In genomic region chr2:44186800-44187199, GRCh38 we compare ENCODE assay signal across 19 cellular contexts. TPM values are rescaled to one million over a fixed set of nuclear protein-coding genes. Genes with fewer than 3 reads are reported as not detected.
DNase-seq lines count a peak whose midpoint lies in the region; ATAC-seq, FAIRE-seq and TF ChIP-seq lines count a peak whose summit lies in the region.
"Had no signal": no experiment of that assay in that cellular context is flagged by ENCODE, and none has a peak within 500 bp of the region (broad histone marks: within the 10 kb centered on the region; RNA-seq: fewer than 3 reads in every experiment).

No MANE protein-coding gene starts in this region.

- no peak for FAIRE-seq in K562 (lab: Jason Lieb, UNC)
- FAIRE-seq: HTR-8/SVneo had no signal

- no peaks in the 10 kb centered on the region for H3K27me3 Mint-ChIP-seq in naive B cell

- no peak overlapping the region for H3K9ac ChIP-seq in K562 (ENCODE audit: insufficient read depth in 1 of 2, low read depth in 2 of 2, low read length in 2 of 2)

- no peak overlapping the region for H2AFZ ChIP-seq in K562 (ENCODE audit: low read depth, low read length)

- H3K9me1 ChIP-seq in K562 (ENCODE audit: control insufficient read depth, insufficient read depth, low read length), result no peaks in the 10 kb centered on the region

- intact Hi-C loops in K562 (cut with micrococcal nuclease), result no loop called here

- H3K27ac ChIP-seq in K562 (ENCODE audit: extremely low read depth, low read depth, low read length), result no peak overlapping the region
- H3K27ac ChIP-seq: right atrium auricular region had no signal

- H4K20me1 ChIP-seq in K562 (replicated peaks; ENCODE audit: control insufficient read depth, insufficient read depth, low read length), result no peaks in the 10 kb centered on the region

- H3K4me3 Mint-ChIP-seq in naive B cell, result peak overlapping the region in 6 of 8 donors; percentile 12 to 77 (median 63)

- BruUV-seq in K562 (replicated peaks; lab: Mats Ljungman, UMichigan), result no TSS peak

- TF ChIP-seq EP300 in K562 (IDR thresholded peaks at IDR 0.05; ENCODE audit: low read length), result no peak

- CTCF ChIA-PET in K562 (lab: Yijun Ruan, JAX; ENCODE audit: low intra/inter-chr PET ratio), result no interaction called here

- TF ChIP-seq RAD21 in K562 (CRISPR knock-in tag; conservative IDR thresholded peaks at IDR 0.05 in 1 of 2, IDR thresholded peaks at IDR 0.05 in 1 of 2), result no peak

- no peaks in the 10 kb centered on the region for H3K9me3 Mint-ChIP-seq in naive B cell

- no peak overlapping the region for H3K4me3 ChIP-seq in NB4 (ENCODE audit: low read depth, low read length)
- no peak overlapping the region for H3K4me3 ChIP-seq in K562
- H3K4me3 ChIP-seq: right atrium auricular region had no signal

- no peaks in the 10 kb centered on the region for H3K9me3 ChIP-seq in K562 (replicated peaks; ENCODE audit: control insufficient read depth, insufficient read depth, low read depth, low read length)
- H3K9me3 ChIP-seq: BE2C, right atrium auricular region had no signal

- peaks cover 85% of the 10 kb centered on the region for H3K79me2 ChIP-seq in K562 (ENCODE audit: control insufficient read depth, insufficient read depth, low read length)

- no peak for ATAC-seq in K562
- ATAC-seq in naive B cell (ENCODE audit: low read depth in 2 of 2), result peak; percentile 26 to 31
- ATAC-seq in GM18909 (IDR thresholded peaks at IDR 0.05; ENCODE audit: poor library complexity, unreplicated experiment), result no peak
- ATAC-seq in omental fat pad (ENCODE audit: low FRiP score), result no peak

- H3K4me1 Mint-ChIP-seq in naive B cell, result peaks cover 54 to 95% (median 79%) of the 10 kb centered on the region in 3 donors

- peak overlapping the region in 4 of 6 donors; percentile 47 to 79 (median 72) for H3K27ac Mint-ChIP-seq in naive B cell

- POLR2A ChIA-PET in K562 (lab: Yijun Ruan, JAX), result no interaction called here

- in situ Hi-C loops in K562 (cut with MboI), result no loop called here

- peaks cover 0 to 5% of the 10 kb centered on the region in 2 experiments; a peak in 3 of 5 replicates for H3K4me1 ChIP-seq in K562 (replicated peaks in 1 of 2; ENCODE audit: control insufficient read depth in 2 of 2, insufficient read depth in 2 of 2, low read length in 2 of 2)
- H3K4me1 ChIP-seq: BE2C had no signal

- H3K4me2 ChIP-seq in K562 (ENCODE audit: insufficient read depth, low read length), result no peak overlapping the region

- TF ChIP-seq POLR2A in NB4 (IDR thresholded peaks at IDR 0.05; ENCODE audit: extremely low read depth, insufficient read length) (no peak), K562 (conservative IDR thresholded peaks at IDR 0.05) (no peak)

- H3K36me3 Mint-ChIP-seq in naive B cell, result peaks cover 0 to 6% of the 10 kb centered on the region in 2 donors

- DNase-seq in GF-D8 (lab: John Stamatoyannopoulos, UW) (peak; percentile 55), NB4 (ENCODE audit: low read depth) (peak; percentile 82), K562 (ENCODE audit: extremely low read depth in 1 of 4, low spot score in 3 of 4) (no peak), naive B cell (no peak), GM03348 (ENCODE audit: low spot score) (no peak), kidney tubule cell (ENCODE audit: low spot score) (no peak), omental fat pad (ENCODE audit: low spot score) (no peak)
- DNase-seq: activated CD4-positive, alpha-beta T cell treated with anti-CD3 and anti-CD28 coated beads for 48 hours; amniotic stem cell; BE2C; cerebellar nuclear complex; DND-41; MM.1S; SHP77; substantia nigra; T1000 had no signal

- H3K27me3 ChIP-seq in K562 (ENCODE audit: control insufficient read depth in 2 of 2, insufficient read depth in 2 of 2, low read length in 2 of 2), result no peaks in the 10 kb centered on the region
- H3K27me3 ChIP-seq: BE2C, right atrium auricular region had no signal

- TF ChIP-seq CTCF in NB4 (IDR thresholded peaks at IDR 0.05; ENCODE audit: low read depth, low read length) (no peak), K562 (IDR thresholded peaks at IDR 0.05 in 2 of 3, conservative IDR thresholded peaks at IDR 0.05 in 1 of 3; ENCODE audit: insufficient read depth in 2 of 3, low read depth in 1 of 3, low read length in 3 of 3) (no peak), omental fat pad (IDR thresholded peaks at IDR 0.05) (no peak)

- peaks cover 7% of the 10 kb centered on the region; the same call in 1 of the 3 replicates for H3K36me3 ChIP-seq in K562 (ENCODE audit: control insufficient read depth, insufficient read depth, low read length)
- H3K36me3 ChIP-seq: BE2C, right atrium auricular region had no signal

TF ChIP-seq in K562, 482 proteins besides CTCF, POLR2A, EP300 and RAD21:
- TF ChIP-seq CEBPG (CRISPR knock-in tag; IDR thresholded peaks at IDR 0.05) (no peak), CEBPG (tag; conservative IDR thresholded peaks at IDR 0.05 in 1 of 2, IDR thresholded peaks at IDR 0.05 in 1 of 2) (peak; percentile 13 to 79; a peak in 2 of 4 replicates), CEBPB (tag; IDR thresholded peaks at IDR 0.05) (peak; percentile 79), CAMTA2 (CRISPR knock-in tag; conservative IDR thresholded peaks at IDR 0.05) (no peak)

RNA-seq across cellular contexts. Expression of gene PPM1B, which starts 18.1 kb away (rescaled TPM):
- total RNA-seq in K562 (2011; cell fraction: chromatin; rRNA removed; ENCODE audit: low replicate concordance), result 34.0 and 96.0 TPM in 2 replicates
- total RNA-seq in K562 (2011; cell fraction: nucleolus; rRNA removed), result 13.5 and 20.7 TPM in 2 replicates
- total RNA-seq in K562 (2011; cell fraction: nucleoplasm; rRNA removed), result 48.2 and 84.6 TPM in 2 replicates
- total RNA-seq in K562 (2014; rRNA removed) (10.4 and 21.6 TPM in 2 replicates), K562 (2014; rRNA removed; fragmentation: Illumina TruSeq; extraction: Trizol) (33.3 and 36.4 TPM in 2 replicates), K562 (2015; rRNA removed; fragmentation: Illumina TruSeq; extraction: Trizol) (28.5 and 30.6 TPM in 2 replicates), K562 (2021) (28.6 and 29.2 TPM in 2 replicates), omental fat pad (10 to 100 TPM; 49.1 to 63.5 (median 55.1) TPM)
- polyA plus RNA-seq in K562 (2011; rRNA removed) (40.1 and 44.0 TPM in 2 replicates), K562 (2014; fragmentation: Illumina TruSeq; extraction: Trizol) (28.1 and 36.5 TPM in 2 replicates), K562 (2014; fragmentation: Nextera tagmentation; extraction: Ambion mirVana) (1 to 10 TPM; 8.9 to 9.8 TPM), K562 (2014; rRNA removed) (16.8 and 17.0 TPM in 2 replicates), naive B cell (ENCODE audit: low read depth in 6 of 6) (10 to 100 TPM; 45.1 to 74.3 (median 54.9) TPM)
- polyA plus RNA-seq in K562 (2011; cell fraction: cytosol; rRNA removed), result 9.2 and 14.9 TPM in 2 replicates
- 13.6 and 23.6 TPM in 2 replicates for polyA plus RNA-seq in K562 (2011; cell fraction: nucleus; rRNA removed)
- polyA plus RNA-seq in K562 (2012), result 22.6 and 26.1 TPM in 2 replicates
- polyA minus RNA-seq in K562 (2011; rRNA and poly(A)+ RNA removed), result 89.2 and 101 TPM in 2 replicates
- 27.7 and 29.9 TPM in 2 replicates for polyA minus RNA-seq in K562 (2011; cell fraction: cytosol; rRNA and poly(A)+ RNA removed)
- polyA minus RNA-seq in K562 (2011; cell fraction: nucleus; rRNA and poly(A)+ RNA removed), result 16.2 and 37.7 TPM in 2 replicates

Comparison
In these comparisons a context has a peak if more than half of its experiments do, and no peak if none do; other contexts are left out.
1. DNase-seq: peak in GF-D8 (single experiment) and NB4 (single experiment); none in K562 (0 of 4), naive B cell (single experiment), GM03348 (single experiment), kidney tubule cell (single experiment) and omental fat pad (single experiment).
2. ATAC-seq: peak in naive B cell (2 of 2); none in K562 (single experiment), GM18909 (single experiment) and omental fat pad (single experiment).